Comparison of ENCODE assay signal across 1 cellular context in the genomic region with DNA sequence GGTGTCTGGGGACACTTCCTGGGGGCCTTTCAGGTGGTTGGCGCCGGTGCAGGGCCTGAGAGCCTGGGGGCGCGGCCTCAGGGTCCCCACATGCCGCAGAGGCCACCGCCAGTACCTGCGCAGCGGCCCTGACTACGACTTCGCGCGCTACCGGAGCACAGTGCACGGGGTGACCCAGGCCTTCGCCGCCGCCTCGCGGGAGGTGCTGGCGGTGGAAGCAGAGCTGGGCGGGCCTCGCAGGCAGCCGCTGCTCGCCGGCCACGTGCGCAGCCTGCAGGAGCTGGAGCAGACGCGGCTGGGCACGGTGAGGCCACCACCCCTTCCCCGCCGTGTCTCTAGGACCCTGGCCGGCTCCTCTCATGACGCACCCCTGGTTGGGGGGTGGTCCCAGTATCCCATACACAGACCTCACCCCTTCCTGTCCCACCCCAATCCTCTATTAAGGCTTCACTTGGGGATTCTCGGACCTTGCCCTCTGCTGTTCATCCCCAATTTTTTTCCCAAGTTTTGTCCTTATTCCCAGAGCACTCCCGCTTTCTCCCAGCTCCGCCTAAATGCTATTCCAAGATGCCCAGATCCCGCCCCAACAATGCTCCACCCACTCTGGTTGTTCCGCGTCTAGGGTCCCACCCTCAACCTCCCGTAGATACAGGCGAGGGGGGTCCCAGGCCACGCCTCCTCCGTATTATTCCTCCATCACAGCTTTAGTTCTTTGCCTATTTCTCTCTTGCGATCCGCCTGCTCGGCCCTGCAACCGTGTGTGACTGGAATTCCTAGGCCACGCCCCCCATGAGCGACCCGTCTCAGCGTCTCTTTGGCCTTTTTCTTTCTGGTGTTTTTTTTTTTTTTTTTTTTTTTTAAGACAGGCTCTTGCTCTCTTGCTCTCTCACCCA.
TF ChIP-seq lines count a peak whose summit lies in the region.

No MANE protein-coding gene starts in this region.

TF ChIP-seq in K562, 482 proteins besides CTCF, POLR2A, EP300 and RAD21 (continued from another document and continues in another):
- TF ChIP-seq, protein P1, sequence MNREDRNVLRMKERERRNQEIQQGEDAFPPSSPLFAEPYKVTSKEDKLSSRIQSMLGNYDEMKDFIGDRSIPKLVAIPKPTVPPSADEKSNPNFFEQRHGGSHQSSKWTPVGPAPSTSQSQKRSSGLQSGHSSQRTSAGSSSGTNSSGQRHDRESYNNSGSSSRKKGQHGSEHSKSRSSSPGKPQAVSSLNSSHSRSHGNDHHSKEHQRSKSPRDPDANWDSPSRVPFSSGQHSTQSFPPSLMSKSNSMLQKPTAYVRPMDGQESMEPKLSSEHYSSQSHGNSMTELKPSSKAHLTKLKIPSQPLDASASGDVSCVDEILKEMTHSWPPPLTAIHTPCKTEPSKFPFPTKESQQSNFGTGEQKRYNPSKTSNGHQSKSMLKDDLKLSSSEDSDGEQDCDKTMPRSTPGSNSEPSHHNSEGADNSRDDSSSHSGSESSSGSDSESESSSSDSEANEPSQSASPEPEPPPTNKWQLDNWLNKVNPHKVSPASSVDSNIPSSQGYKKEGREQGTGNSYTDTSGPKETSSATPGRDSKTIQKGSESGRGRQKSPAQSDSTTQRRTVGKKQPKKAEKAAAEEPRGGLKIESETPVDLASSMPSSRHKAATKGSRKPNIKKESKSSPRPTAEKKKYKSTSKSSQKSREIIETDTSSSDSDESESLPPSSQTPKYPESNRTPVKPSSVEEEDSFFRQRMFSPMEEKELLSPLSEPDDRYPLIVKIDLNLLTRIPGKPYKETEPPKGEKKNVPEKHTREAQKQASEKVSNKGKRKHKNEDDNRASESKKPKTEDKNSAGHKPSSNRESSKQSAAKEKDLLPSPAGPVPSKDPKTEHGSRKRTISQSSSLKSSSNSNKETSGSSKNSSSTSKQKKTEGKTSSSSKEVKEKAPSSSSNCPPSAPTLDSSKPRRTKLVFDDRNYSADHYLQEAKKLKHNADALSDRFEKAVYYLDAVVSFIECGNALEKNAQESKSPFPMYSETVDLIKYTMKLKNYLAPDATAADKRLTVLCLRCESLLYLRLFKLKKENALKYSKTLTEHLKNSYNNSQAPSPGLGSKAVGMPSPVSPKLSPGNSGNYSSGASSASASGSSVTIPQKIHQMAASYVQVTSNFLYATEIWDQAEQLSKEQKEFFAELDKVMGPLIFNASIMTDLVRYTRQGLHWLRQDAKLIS (CRISPR knock-in tag; IDR thresholded peaks at IDR 0.05) = peak; percentile 36
- TF ChIP-seq ARID1B (IDR thresholded peaks at IDR 0.05) = no peak; the same call in 1 of the 2 replicates
- TF ChIP-seq C11orf30 (IDR thresholded peaks at IDR 0.05; ENCODE audit: low read depth) = no peak
- TF ChIP-seq PHF8 (IDR thresholded peaks at IDR 0.05; ENCODE audit: borderline replicate concordance, low read length) = peak; percentile 42; the same call in 1 of the 2 replicates
- TF ChIP-seq, protein P2, sequence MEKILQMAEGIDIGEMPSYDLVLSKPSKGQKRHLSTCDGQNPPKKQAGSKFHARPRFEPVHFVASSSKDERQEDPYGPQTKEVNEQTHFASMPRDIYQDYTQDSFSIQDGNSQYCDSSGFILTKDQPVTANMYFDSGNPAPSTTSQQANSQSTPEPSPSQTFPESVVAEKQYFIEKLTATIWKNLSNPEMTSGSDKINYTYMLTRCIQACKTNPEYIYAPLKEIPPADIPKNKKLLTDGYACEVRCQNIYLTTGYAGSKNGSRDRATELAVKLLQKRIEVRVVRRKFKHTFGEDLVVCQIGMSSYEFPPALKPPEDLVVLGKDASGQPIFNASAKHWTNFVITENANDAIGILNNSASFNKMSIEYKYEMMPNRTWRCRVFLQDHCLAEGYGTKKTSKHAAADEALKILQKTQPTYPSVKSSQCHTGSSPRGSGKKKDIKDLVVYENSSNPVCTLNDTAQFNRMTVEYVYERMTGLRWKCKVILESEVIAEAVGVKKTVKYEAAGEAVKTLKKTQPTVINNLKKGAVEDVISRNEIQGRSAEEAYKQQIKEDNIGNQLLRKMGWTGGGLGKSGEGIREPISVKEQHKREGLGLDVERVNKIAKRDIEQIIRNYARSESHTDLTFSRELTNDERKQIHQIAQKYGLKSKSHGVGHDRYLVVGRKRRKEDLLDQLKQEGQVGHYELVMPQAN (IDR thresholded peaks at IDR 0.05; ENCODE audit: borderline replicate concordance) = peak; percentile 79
- no peak for TF ChIP-seq SMAD1 (IDR thresholded peaks at IDR 0.05; ENCODE audit: low read depth, low read length, partially characterized antibody)
- TF ChIP-seq, protein P3, sequence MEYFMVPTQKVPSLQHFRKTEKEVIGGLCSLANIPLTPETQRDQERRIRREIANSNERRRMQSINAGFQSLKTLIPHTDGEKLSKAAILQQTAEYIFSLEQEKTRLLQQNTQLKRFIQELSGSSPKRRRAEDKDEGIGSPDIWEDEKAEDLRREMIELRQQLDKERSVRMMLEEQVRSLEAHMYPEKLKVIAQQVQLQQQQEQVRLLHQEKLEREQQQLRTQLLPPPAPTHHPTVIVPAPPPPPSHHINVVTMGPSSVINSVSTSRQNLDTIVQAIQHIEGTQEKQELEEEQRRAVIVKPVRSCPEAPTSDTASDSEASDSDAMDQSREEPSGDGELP (CRISPR knock-in tag; IDR thresholded peaks at IDR 0.05; ENCODE audit: borderline replicate concordance) = peak; percentile 79
- TF ChIP-seq KDM4B (IDR thresholded peaks at IDR 0.05; ENCODE audit: borderline replicate concordance in 2 of 2, low read depth in 1 of 2) = peak in 1 of 2 experiments; percentile 47; a peak in 1 of 4 replicates
- TF ChIP-seq, protein P4, sequence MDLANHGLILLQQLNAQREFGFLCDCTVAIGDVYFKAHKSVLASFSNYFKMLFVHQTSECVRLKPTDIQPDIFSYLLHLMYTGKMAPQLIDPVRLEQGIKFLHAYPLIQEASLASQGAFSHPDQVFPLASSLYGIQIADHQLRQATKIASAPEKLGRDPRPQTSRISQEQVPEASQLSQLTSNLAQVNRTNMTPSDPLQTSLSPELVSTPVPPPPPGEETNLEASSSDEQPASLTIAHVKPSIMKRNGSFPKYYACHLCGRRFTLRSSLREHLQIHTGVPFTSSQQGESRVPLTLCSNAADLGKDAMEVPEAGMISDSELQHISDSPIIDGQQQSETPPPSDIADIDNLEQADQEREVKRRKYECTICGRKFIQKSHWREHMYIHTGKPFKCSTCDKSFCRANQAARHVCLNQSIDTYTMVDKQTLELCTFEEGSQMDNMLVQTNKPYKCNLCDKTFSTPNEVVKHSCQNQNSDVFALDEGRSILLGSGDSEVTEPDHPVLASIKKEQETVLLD (IDR thresholded peaks at IDR 0.05) = 0 out of 2 replicates have a peak, but pooled peaks have one; percentile 40
- no peak for TF ChIP-seq ZBED1 (IDR thresholded peaks at IDR 0.05)
- no peak for TF ChIP-seq TAF1 (IDR thresholded peaks at IDR 0.05; ENCODE audit: control insufficient read depth, extremely low read depth, insufficient read depth, low read length, severe bottlenecking)
- TF ChIP-seq ZFP36 (IDR thresholded peaks at IDR 0.05; ENCODE audit: low read depth, low read length, partially characterized antibody) = peak; percentile 18
- peak in 2 of 3 experiments; percentile 60 to 65 for TF ChIP-seq YY1 (IDR thresholded peaks at IDR 0.05; ENCODE audit: borderline replicate concordance in 1 of 3, control insufficient read depth in 1 of 3, extremely low read depth in 1 of 3, insufficient read depth in 3 of 3, insufficient read length in 1 of 3, insufficient replicate concordance in 2 of 3, low read depth in 1 of 3, low read length in 2 of 3)
- no peak for TF ChIP-seq HOXB6 (CRISPR knock-in tag; IDR thresholded peaks at IDR 0.05; ENCODE audit: borderline replicate concordance)
- TF ChIP-seq, protein P5, sequence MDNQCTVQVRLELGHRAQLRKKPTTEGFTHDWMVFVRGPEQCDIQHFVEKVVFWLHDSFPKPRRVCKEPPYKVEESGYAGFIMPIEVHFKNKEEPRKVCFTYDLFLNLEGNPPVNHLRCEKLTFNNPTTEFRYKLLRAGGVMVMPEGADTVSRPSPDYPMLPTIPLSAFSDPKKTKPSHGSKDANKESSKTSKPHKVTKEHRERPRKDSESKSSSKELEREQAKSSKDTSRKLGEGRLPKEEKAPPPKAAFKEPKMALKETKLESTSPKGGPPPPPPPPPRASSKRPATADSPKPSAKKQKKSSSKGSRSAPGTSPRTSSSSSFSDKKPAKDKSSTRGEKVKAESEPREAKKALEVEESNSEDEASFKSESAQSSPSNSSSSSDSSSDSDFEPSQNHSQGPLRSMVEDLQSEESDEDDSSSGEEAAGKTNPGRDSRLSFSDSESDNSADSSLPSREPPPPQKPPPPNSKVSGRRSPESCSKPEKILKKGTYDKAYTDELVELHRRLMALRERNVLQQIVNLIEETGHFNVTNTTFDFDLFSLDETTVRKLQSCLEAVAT (IDR thresholded peaks at IDR 0.05) = peak in 1 of 2 experiments; percentile 92; a peak in 1 of 4 replicates
- TF ChIP-seq PHB (CRISPR knock-in tag; IDR thresholded peaks at IDR 0.05) = peak; percentile 19; the same call in 1 of the 2 replicates
- TF ChIP-seq PHF20 (IDR thresholded peaks at IDR 0.05; ENCODE audit: partially characterized antibody) = peak; percentile 50
- TF ChIP-seq, protein P6, sequence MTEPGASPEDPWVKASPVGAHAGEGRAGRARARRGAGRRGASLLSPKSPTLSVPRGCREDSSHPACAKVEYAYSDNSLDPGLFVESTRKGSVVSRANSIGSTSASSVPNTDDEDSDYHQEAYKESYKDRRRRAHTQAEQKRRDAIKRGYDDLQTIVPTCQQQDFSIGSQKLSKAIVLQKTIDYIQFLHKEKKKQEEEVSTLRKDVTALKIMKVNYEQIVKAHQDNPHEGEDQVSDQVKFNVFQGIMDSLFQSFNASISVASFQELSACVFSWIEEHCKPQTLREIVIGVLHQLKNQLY (CRISPR knock-in tag; conservative IDR thresholded peaks at IDR 0.05) = peak in 1 of 2 experiments; percentile 96; a peak in 1 of 4 replicates
- TF ChIP-seq, protein P7, sequence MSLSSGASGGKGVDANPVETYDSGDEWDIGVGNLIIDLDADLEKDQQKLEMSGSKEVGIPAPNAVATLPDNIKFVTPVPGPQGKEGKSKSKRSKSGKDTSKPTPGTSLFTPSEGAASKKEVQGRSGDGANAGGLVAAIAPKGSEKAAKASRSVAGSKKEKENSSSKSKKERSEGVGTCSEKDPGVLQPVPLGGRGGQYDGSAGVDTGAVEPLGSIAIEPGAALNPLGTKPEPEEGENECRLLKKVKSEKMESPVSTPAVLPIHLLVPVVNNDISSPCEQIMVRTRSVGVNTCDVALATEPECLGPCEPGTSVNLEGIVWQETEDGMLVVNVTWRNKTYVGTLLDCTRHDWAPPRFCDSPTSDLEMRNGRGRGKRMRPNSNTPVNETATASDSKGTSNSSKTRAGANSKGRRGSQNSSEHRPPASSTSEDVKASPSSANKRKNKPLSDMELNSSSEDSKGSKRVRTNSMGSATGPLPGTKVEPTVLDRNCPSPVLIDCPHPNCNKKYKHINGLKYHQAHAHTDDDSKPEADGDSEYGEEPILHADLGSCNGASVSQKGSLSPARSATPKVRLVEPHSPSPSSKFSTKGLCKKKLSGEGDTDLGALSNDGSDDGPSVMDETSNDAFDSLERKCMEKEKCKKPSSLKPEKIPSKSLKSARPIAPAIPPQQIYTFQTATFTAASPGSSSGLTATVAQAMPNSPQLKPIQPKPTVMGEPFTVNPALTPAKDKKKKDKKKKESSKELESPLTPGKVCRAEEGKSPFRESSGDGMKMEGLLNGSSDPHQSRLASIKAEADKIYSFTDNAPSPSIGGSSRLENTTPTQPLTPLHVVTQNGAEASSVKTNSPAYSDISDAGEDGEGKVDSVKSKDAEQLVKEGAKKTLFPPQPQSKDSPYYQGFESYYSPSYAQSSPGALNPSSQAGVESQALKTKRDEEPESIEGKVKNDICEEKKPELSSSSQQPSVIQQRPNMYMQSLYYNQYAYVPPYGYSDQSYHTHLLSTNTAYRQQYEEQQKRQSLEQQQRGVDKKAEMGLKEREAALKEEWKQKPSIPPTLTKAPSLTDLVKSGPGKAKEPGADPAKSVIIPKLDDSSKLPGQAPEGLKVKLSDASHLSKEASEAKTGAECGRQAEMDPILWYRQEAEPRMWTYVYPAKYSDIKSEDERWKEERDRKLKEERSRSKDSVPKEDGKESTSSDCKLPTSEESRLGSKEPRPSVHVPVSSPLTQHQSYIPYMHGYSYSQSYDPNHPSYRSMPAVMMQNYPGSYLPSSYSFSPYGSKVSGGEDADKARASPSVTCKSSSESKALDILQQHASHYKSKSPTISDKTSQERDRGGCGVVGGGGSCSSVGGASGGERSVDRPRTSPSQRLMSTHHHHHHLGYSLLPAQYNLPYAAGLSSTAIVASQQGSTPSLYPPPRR (CRISPR knock-in tag; IDR thresholded peaks at IDR 0.05; ENCODE audit: borderline replicate concordance) = 0 out of 2 replicates have a peak, but pooled peaks have one; percentile 54
- TF ChIP-seq KLF1 (tag; IDR thresholded peaks at IDR 0.05) = peak; percentile 45; the same call in 1 of the 2 replicates
- TF ChIP-seq PHB2 (IDR thresholded peaks at IDR 0.05; ENCODE audit: low read depth) = 0 out of 2 replicates have a peak, but pooled peaks have one; percentile 29
- TF ChIP-seq ZNF431 (CRISPR knock-in tag; IDR thresholded peaks at IDR 0.05) = peak; percentile 80; the same call in 1 of the 2 replicates
- TF ChIP-seq, protein P8, sequence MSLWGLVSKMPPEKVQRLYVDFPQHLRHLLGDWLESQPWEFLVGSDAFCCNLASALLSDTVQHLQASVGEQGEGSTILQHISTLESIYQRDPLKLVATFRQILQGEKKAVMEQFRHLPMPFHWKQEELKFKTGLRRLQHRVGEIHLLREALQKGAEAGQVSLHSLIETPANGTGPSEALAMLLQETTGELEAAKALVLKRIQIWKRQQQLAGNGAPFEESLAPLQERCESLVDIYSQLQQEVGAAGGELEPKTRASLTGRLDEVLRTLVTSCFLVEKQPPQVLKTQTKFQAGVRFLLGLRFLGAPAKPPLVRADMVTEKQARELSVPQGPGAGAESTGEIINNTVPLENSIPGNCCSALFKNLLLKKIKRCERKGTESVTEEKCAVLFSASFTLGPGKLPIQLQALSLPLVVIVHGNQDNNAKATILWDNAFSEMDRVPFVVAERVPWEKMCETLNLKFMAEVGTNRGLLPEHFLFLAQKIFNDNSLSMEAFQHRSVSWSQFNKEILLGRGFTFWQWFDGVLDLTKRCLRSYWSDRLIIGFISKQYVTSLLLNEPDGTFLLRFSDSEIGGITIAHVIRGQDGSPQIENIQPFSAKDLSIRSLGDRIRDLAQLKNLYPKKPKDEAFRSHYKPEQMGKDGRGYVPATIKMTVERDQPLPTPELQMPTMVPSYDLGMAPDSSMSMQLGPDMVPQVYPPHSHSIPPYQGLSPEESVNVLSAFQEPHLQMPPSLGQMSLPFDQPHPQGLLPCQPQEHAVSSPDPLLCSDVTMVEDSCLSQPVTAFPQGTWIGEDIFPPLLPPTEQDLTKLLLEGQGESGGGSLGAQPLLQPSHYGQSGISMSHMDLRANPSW (CRISPR knock-in tag; IDR thresholded peaks at IDR 0.05) = 0 out of 2 replicates have a peak, but pooled peaks have one; percentile 73
- TF ChIP-seq, protein P9, sequence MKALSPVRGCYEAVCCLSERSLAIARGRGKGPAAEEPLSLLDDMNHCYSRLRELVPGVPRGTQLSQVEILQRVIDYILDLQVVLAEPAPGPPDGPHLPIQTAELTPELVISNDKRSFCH (CRISPR knock-in tag; IDR thresholded peaks at IDR 0.05) = no peak
- TF ChIP-seq, protein P9 (tag; IDR thresholded peaks at IDR 0.05) = peak; percentile 75; the same call in 1 of the 2 replicates
- peak; percentile 97 for TF ChIP-seq MYC (IDR thresholded peaks at IDR 0.05; ENCODE audit: low read depth, low read length)
- peak; percentile 63; the same call in 1 of the 2 replicates for TF ChIP-seq MYC (CRISPR knock-in tag; IDR thresholded peaks at IDR 0.05; ENCODE audit: borderline replicate concordance, low read depth)
- TF ChIP-seq, protein P10, sequence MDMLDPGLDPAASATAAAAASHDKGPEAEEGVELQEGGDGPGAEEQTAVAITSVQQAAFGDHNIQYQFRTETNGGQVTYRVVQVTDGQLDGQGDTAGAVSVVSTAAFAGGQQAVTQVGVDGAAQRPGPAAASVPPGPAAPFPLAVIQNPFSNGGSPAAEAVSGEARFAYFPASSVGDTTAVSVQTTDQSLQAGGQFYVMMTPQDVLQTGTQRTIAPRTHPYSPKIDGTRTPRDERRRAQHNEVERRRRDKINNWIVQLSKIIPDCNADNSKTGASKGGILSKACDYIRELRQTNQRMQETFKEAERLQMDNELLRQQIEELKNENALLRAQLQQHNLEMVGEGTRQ (CRISPR knock-in tag; IDR thresholded peaks at IDR 0.05) = peak; percentile 70
